In the genomic region with DNA sequence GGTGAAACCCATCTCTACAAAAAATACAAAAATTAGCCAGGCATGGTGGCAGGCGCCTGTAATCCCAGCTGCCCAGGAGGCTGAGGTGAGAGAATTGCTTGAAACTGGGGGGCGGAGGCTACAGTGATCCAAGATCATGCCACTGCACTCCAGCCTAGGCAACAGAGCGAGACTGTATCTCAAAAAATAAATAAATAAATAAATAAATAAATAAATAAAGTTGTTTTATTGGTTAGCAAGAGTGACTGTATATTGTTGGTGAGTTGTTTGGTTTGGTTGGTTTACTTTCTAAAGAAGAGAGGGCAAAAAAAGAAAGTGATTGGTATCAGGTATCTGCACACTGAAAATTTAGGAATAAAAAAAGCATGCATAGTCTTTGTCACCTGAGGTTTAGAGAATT, we compare ENCODE assay signal across 34 cellular contexts.
"Had no signal": no experiment of that assay in that cellular context is flagged by ENCODE, and none has a peak within 500 bp of the region (broad histone marks: within the 10 kb centered on the region; RNA-seq: fewer than 3 reads in every experiment).

No MANE protein-coding gene starts in this region.

- H3K36me3 ChIP-seq: MG63 had no signal

- H3K4me3 ChIP-seq: MG63 had no signal

- H3K4me2 ChIP-seq: KMS-11 had no signal

- H3K27me3 ChIP-seq: MG63 had no signal

- H3K9me3 ChIP-seq: MG63 had no signal

- H3K27ac ChIP-seq: KMS-11 had no signal

- DNase-seq: Karpas-422, Kasumi-1, MG63, MM.1S, MV-4-11, NCI-H1048, NCI-H1092, NCI-H1092 treated with DMSO at 0.1 percent for 48 hours, NCI-H1105, NCI-H1105 treated with DMSO at 0.1 percent for 48 hours, NCI-H1417, NCI-H1417 treated with DMSO at 0.1 percent for 48 hours, NCI-H1436, NCI-H1436 treated with DMSO at 0.1 percent for 48 hours, NCI-H146, NCI-H1694, NCI-H1694 treated with DMSO at 0.1 percent for 48 hours, NCI-H187, NCI-H187 treated with DMSO at 0.1 percent for 48 hours, NCI-H1930, NCI-H2029, NCI-H2029 treated with DMSO at 0.1 percent for 48 hours, NCI-H2081, NCI-H2081 treated with DMSO at 0.1 percent for 48 hours, NCI-H2107, NCI-H2171, NCI-H2171 treated with DMSO at 0.1 percent for 48 hours, NCI-H2227 treated with DMSO at 0.1 percent for 48 hours, NCI-H226, NCI-H345, NCI-H446, NCI-H446 treated with DMSO at 0.1 percent for 48 hours, NCI-H510A had no signal

- H3K9ac ChIP-seq: KMS-11 had no signal
